ENCODE assay signal across 16 cellular contexts in the genomic region with DNA sequence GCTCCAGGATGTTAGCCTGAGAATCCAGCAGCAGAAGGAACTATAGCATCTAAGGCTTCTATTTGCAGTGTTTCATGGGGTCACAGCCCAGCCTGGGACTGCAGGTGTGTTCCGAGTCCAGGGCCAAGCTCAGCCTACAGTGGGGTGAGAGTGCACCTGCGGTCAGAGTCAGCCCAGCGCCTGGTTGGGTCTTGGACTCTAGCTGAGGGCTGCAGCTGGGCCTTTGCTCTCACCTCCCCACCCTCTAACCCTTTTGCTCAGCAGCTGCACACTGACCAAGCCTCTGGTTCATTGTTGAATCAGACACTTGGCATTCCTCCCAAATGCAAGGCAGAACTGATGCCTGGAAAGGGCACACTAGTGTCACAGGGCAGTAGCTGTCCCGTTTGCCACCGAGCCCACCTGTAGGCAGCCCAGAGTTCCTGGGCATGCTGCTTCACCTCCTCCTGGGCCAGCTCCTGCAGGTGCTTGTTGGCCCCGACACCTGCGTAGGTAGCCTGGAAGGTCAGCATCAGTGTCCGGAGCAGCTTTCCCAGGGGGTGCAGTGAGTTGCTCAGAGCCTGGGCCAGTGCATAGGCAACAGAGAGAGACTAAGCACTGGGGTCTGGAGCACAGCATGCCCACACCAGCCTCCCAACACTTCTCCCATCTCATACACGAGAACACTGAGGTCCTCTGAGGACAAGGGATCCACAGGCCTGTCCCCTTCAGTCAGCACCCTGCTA. TPM values are rescaled to one million over a fixed set of nuclear protein-coding genes. Genes with fewer than 3 reads are reported as not detected.
DNase-seq lines count a peak whose midpoint lies in the region; ATAC-seq and TF ChIP-seq lines count a peak whose summit lies in the region.
"Had no signal": no experiment of that assay in that cellular context is flagged by ENCODE, and none has a peak within 500 bp of the region (broad histone marks: within the 10 kb centered on the region; RNA-seq: fewer than 3 reads in every experiment).

No MANE protein-coding gene starts in this region.

- TF ChIP-seq CTCF in mucosa of descending colon (IDR thresholded peaks at IDR 0.05) (no peak), smooth muscle cell (IDR thresholded peaks at IDR 0.05; ENCODE audit: borderline replicate concordance, insufficient read depth, poor library complexity, severe bottlenecking) (no peak)

- no peak overlapping the region for H3K27ac ChIP-seq in smooth muscle cell (ENCODE audit: low read depth)
- H3K27ac ChIP-seq: pancreas, testis had no signal

- DNase-seq in AG08395 (ENCODE audit: low spot score), result peak; percentile 71
- DNase-seq in M059J (ENCODE audit: low read depth), result peak; percentile 49
- peak; percentile 61 for DNase-seq in globus pallidus (ENCODE audit: low spot score)
- peak in 2 of 3 donors; percentile 15 to 27 for DNase-seq in mucosa of descending colon
- no peak for DNase-seq in NCI-H446 treated with DMSO at 0.1 percent for 48 hours (lab: John Stamatoyannopoulos, UW)
- no peak for DNase-seq in activated CD4-positive, alpha-beta T cell treated with anti-CD3 and anti-CD28 coated beads for 1 hour
- no peak for DNase-seq in smooth muscle cell (lab: John Stamatoyannopoulos, UW; ENCODE audit: unreplicated experiment)
- DNase-seq: activated CD4-positive, alpha-beta T cell treated with anti-CD3 and anti-CD28 coated beads, Interleukin-2, amount 10 ng/mL, durations not matched to agents 7 days and 5 days; activated naive CD8-positive, alpha-beta T cell treated with anti-CD3 and anti-CD28 coated beads for 36 hours; Caco-2; NCI-H1930; NCI-H69; testis had no signal

- no peak overlapping the region for H2AFZ ChIP-seq in smooth muscle cell (ENCODE audit: low read depth)

- intact Hi-C loops in mucosa of descending colon (cut with DNase I, micrococcal nuclease), result no loop called here

- no peaks in the 10 kb centered on the region for H3K79me2 ChIP-seq in smooth muscle cell (ENCODE audit: low read depth)

- ATAC-seq in mucosa of descending colon, result peak; percentile 4
- ATAC-seq in HG03469 (IDR thresholded peaks at IDR 0.05; ENCODE audit: unreplicated experiment), result no peak
- ATAC-seq: pancreas had no signal

- no peak overlapping the region for H3K9ac ChIP-seq in smooth muscle cell (ENCODE audit: low read depth)

- no peaks in the 10 kb centered on the region for H3F3A ChIP-seq in smooth muscle cell (ENCODE audit: low read depth)

- no peaks in the 10 kb centered on the region for H4K20me1 ChIP-seq in smooth muscle cell (ENCODE audit: low read depth)

- H3K36me3 ChIP-seq in mucosa of descending colon (ENCODE audit: low read depth) (no peaks in the 10 kb centered on the region), smooth muscle cell (ENCODE audit: low read depth) (no peaks in the 10 kb centered on the region)

- no peak overlapping the region for H3K4me2 ChIP-seq in smooth muscle cell

- 93% methylated on average over 9 of the region's 9 CpGs for WGBS in smooth muscle cell (ENCODE audit: low lambda C conversion rate)

- no peaks in the 10 kb centered on the region for H3K27me3 ChIP-seq in smooth muscle cell (ENCODE audit: low read depth)
- H3K27me3 ChIP-seq: pancreas, testis had no signal

- H3K9me3 ChIP-seq in mucosa of descending colon (no peaks in the 10 kb centered on the region), smooth muscle cell (replicated peaks; ENCODE audit: low read depth) (no peaks in the 10 kb centered on the region)
- H3K9me3 ChIP-seq: Caco-2, pancreas, testis had no signal

- H3K4me1 ChIP-seq in mucosa of descending colon (ENCODE audit: low read depth), result no peaks in the 10 kb centered on the region
- no peaks in the 10 kb centered on the region for H3K4me1 ChIP-seq in smooth muscle cell (ENCODE audit: low read depth)
- H3K4me1 ChIP-seq: Caco-2, pancreas, testis had no signal

- H3K4me3 ChIP-seq in mucosa of descending colon, result no peak overlapping the region
- H3K4me3 ChIP-seq in smooth muscle cell, result no peak overlapping the region
- H3K4me3 ChIP-seq: pancreas, testis had no signal

RNA-seq across cellular contexts. Expression of gene ALS2CL, which starts 17.5 kb away (rescaled TPM):
- total RNA-seq in M059J (2014; rRNA removed; shearing (Covaris generic)), result 2.5 and 3.6 TPM in 2 replicates
- total RNA-seq in mucosa of descending colon (10 to 100 TPM; 28.5 to 68.1 (median 43.7) TPM), smooth muscle cell (7.3 and 8.5 TPM in 2 replicates)
- polyA plus RNA-seq in smooth muscle cell, result 9.4 and 16.5 TPM in 2 replicates

RNA-seq across cellular contexts. Expression of gene TMIE, which starts 25.2 kb away (rescaled TPM):
- 0.22 TPM in 1 of 2 replicates, not detected in the other for total RNA-seq in M059J (2014; rRNA removed; shearing (Covaris generic))
- total RNA-seq in mucosa of descending colon, result 1 to 10 TPM in 1 of 3 donors, under 1 TPM in 1, not detected in 1; 0.23 to 1.1 TPM
- total RNA-seq in smooth muscle cell, result 0.36 and 0.67 TPM in 2 replicates
- 1.1 and 2.0 TPM in 2 replicates for polyA plus RNA-seq in smooth muscle cell
- total RNA-seq: Caco-2 had no signal

RNA-seq across cellular contexts. Expression of gene PRSS50, which starts 41.7 kb away (rescaled TPM):
- not detected in 2 replicates for total RNA-seq in M059J (2014; rRNA removed; shearing (Covaris generic))
- under 1 TPM in 1 of 3 donors, not detected in 2; 0.16 TPM for total RNA-seq in mucosa of descending colon
- total RNA-seq in smooth muscle cell, result 0.31 and 0.54 TPM in 2 replicates
- polyA plus RNA-seq in smooth muscle cell, result 0.45 and 0.73 TPM in 2 replicates
- total RNA-seq: activated CD4-positive, alpha-beta T cell treated with anti-CD3 and anti-CD28 coated beads, Interleukin-2, amount 10 ng/mL, durations not matched to agents 7 days and 5 days; activated naive CD8-positive, alpha-beta T cell treated with anti-CD3 and anti-CD28 coated beads for 36 hours; Caco-2; frontal cortex had no signal

Comparison
In these comparisons a context has a peak if more than half of its experiments do, and no peak if none do; other contexts are left out.
1. DNase-seq: peak in AG08395 (single experiment), M059J (single experiment), globus pallidus (single experiment) and mucosa of descending colon (2 of 3); none in NCI-H446 treated with DMSO at 0.1 percent for 48 hours (single experiment), activated CD4-positive, alpha-beta T cell treated with anti-CD3 and anti-CD28 coated beads for 1 hour (single experiment) and smooth muscle cell (single experiment).